8 cellular contexts compared by ENCODE assay signal in genomic region chr17:27457731-27458523, GRCh38. TPM values are rescaled to one million over a fixed set of nuclear protein-coding genes. Genes with fewer than 3 reads are reported as not detected.
A peak's percentile ranks its signal among the peaks of the same experiment; 100 is the strongest.
DNase-seq lines count a peak whose midpoint lies in the region; ATAC-seq and TF ChIP-seq lines count a peak whose summit lies in the region.

No MANE protein-coding gene starts in this region.

- H3K4me1 Mint-ChIP-seq in activated T-cell treated with anti-CD3 and anti-CD28 coated beads, Interleukin-2, amount 50 U/mL, for 72 hours (ENCODE audit: low read depth), result peaks cover 67% of the 10 kb centered on the region
- H3K4me1 Mint-ChIP-seq in dendritic cell treated with granulocyte-macrophage colony-stimulating factor and Interleukin-4, amounts not matched to agents 40 ng/mL and 50 ng/mL, for 4 days (ENCODE audit: low read depth), result peaks cover 36% of the 10 kb centered on the region
- peaks cover 16 to 31% of the 10 kb centered on the region in 2 donors for H3K4me1 Mint-ChIP-seq in natural killer cell

- intact Hi-C loops in dendritic cell treated with granulocyte-macrophage colony-stimulating factor and Interleukin-4, amounts not matched to agents 40 ng/mL and 50 ng/mL, for 4 days (cut with micrococcal nuclease), result loop anchor here (5.0 to 10.0 kb wide), 3 partner anchors 69 to 223 kb away; no protein-coding TSS in a partner anchor
- intact Hi-C loops in natural killer cell (cut with micrococcal nuclease), result loop anchor here (1.0 to 5.0 kb wide), 4 partner anchors 15 to 143 kb away; no protein-coding TSS in a partner anchor

- peak overlapping the region; percentile 93 for H3K27ac Mint-ChIP-seq in activated T-cell treated with anti-CD3 and anti-CD28 coated beads, Interleukin-2, amount 50 U/mL, for 72 hours
- peak overlapping the region; percentile 79 for H3K27ac Mint-ChIP-seq in dendritic cell treated with granulocyte-macrophage colony-stimulating factor and Interleukin-4, amounts not matched to agents 40 ng/mL and 50 ng/mL, for 4 days
- H3K27ac Mint-ChIP-seq in natural killer cell, result peak overlapping the region; percentile 62 to 82

- no peaks in the 10 kb centered on the region for H3K9me3 Mint-ChIP-seq in activated T-cell treated with anti-CD3 and anti-CD28 coated beads, Interleukin-2, amount 50 U/mL, for 72 hours
- H3K9me3 Mint-ChIP-seq in dendritic cell treated with granulocyte-macrophage colony-stimulating factor and Interleukin-4, amounts not matched to agents 40 ng/mL and 50 ng/mL, for 4 days, result no peaks in the 10 kb centered on the region
- no peaks in the 10 kb centered on the region for H3K9me3 Mint-ChIP-seq in natural killer cell

- H3K36me3 Mint-ChIP-seq in activated T-cell treated with anti-CD3 and anti-CD28 coated beads, Interleukin-2, amount 50 U/mL, for 72 hours (ENCODE audit: insufficient read depth in 2 of 2), result peaks cover 5 to 16% of the 10 kb centered on the region in 2 donors
- peaks cover 7% of the 10 kb centered on the region for H3K36me3 Mint-ChIP-seq in dendritic cell treated with granulocyte-macrophage colony-stimulating factor and Interleukin-4, amounts not matched to agents 40 ng/mL and 50 ng/mL, for 4 days (ENCODE audit: low read depth)
- H3K36me3 Mint-ChIP-seq in natural killer cell, result no peaks in the 10 kb centered on the region

- no peaks in the 10 kb centered on the region for H3K27me3 Mint-ChIP-seq in activated T-cell treated with anti-CD3 and anti-CD28 coated beads, Interleukin-2, amount 50 U/mL, for 72 hours (ENCODE audit: low read depth)
- H3K27me3 Mint-ChIP-seq in dendritic cell treated with granulocyte-macrophage colony-stimulating factor and Interleukin-4, amounts not matched to agents 40 ng/mL and 50 ng/mL, for 4 days, result peaks cover 6% of the 10 kb centered on the region
- no peaks in the 10 kb centered on the region for H3K27me3 Mint-ChIP-seq in natural killer cell (ENCODE audit: low read depth in 2 of 2)

- peak overlapping the region; percentile 96 to 100 for H3K4me3 Mint-ChIP-seq in activated T-cell treated with anti-CD3 and anti-CD28 coated beads, Interleukin-2, amount 50 U/mL, for 72 hours
- peak overlapping the region; percentile 86 for H3K4me3 Mint-ChIP-seq in dendritic cell treated with granulocyte-macrophage colony-stimulating factor and Interleukin-4, amounts not matched to agents 40 ng/mL and 50 ng/mL, for 4 days
- peak overlapping the region; percentile 98 for H3K4me3 Mint-ChIP-seq in natural killer cell

- no peak for ATAC-seq in activated T-cell treated with anti-CD3 and anti-CD28 coated beads, Interleukin-2, amount 50 U/mL, for 72 hours (replicated peaks in 1 of 2)
- no peak for ATAC-seq in natural killer cell
- ATAC-seq in HG03520 (IDR thresholded peaks at IDR 0.05; ENCODE audit: unreplicated experiment), result no peak

- TF ChIP-seq CTCF in natural killer cell (IDR thresholded peaks at IDR 0.05), result no peak

- no peak for DNase-seq in activated T-cell treated with anti-CD3 and anti-CD28 coated beads, Interleukin-2, amount 50 U/mL, for 72 hours
- DNase-seq in activated T-cell treated with anti-CD3 and anti-CD28 coated beads, Interleukin-2, amount 50 U/mL, for 48 hours, result no peak
- DNase-seq in NCI-H524 (lab: John Stamatoyannopoulos, UW) (peak; percentile 93 to 94), natural killer cell (no peak), cerebellum (ENCODE audit: low spot score) (no peak), NCI-H2029 (lab: John Stamatoyannopoulos, UW) (no peak)

RNA-seq across cellular contexts. Expression of gene KSR1, which starts 1.7 kb away (rescaled TPM):
- total RNA-seq in activated T-cell treated with anti-CD3 and anti-CD28 coated beads, Interleukin-2, amount 50 U/mL, for 72 hours, result 100 to 1,000 TPM; 191 to 296 TPM
- total RNA-seq in natural killer cell (10 to 100 TPM; 46.4 to 63.1 (median 59.2) TPM), cerebellum (43.8 TPM)

Comparison
In these comparisons a context has a peak if more than half of its experiments do, and no peak if none do; other contexts are left out.
1. DNase-seq: peak in NCI-H524 (2 of 2); none in activated T-cell treated with anti-CD3 and anti-CD28 coated beads, Interleukin-2, amount 50 U/mL, for 72 hours (0 of 2), activated T-cell treated with anti-CD3 and anti-CD28 coated beads, Interleukin-2, amount 50 U/mL, for 48 hours (0 of 2), natural killer cell (single experiment), cerebellum (single experiment) and NCI-H2029 (single experiment).
2. Peak in every context shown above with its lines, with median percentiles within 50 percentile points of each other: H3K27ac Mint-ChIP-seq and H3K4me3 Mint-ChIP-seq.